In genomic region chr22:44166877-44167276, GRCh38 we compare ENCODE assay signal across 33 cellular contexts. TPM values are rescaled to one million over a fixed set of nuclear protein-coding genes. Genes with fewer than 3 reads are reported as not detected.
"Had no signal": no experiment of that assay in that cellular context is flagged by ENCODE, and none has a peak within 500 bp of the region (broad histone marks: within the 10 kb centered on the region; RNA-seq: fewer than 3 reads in every experiment).

No MANE protein-coding gene starts in this region.

- H3K4me2 ChIP-seq: neural progenitor cell, smooth muscle cell had no signal

- H3K36me3 ChIP-seq: neural progenitor cell, prostate gland, thyroid gland, vagina had no signal

- H3K4me1 ChIP-seq: esophagus muscularis mucosa, foreskin keratinocyte, gastroesophageal sphincter, prostate gland, right atrium auricular region, vagina had no signal

- ATAC-seq: foreskin keratinocyte; gastroesophageal sphincter; left lobe of liver; naive thymus-derived CD4-positive, alpha-beta T cell; sciatic nerve; stimulated activated effector memory CD8-positive, alpha-beta T cell treated with anti-CD3 and anti-CD28 coated beads, Interleukin-12 subunit alpha, Interleukin-12 subunit beta, amount 100 ng/mL, for 72 hours had no signal

- H3K9ac ChIP-seq: neural progenitor cell had no signal

- H3K27ac ChIP-seq: esophagus muscularis mucosa, foreskin keratinocyte, gastroesophageal sphincter, neural progenitor cell, prostate gland, right atrium auricular region, stomach, thyroid gland, vagina had no signal

- H3K27me3 ChIP-seq: esophagus muscularis mucosa, gastroesophageal sphincter, neural progenitor cell, right atrium auricular region, stomach, thyroid gland, vagina had no signal

- H2AFZ ChIP-seq: neural progenitor cell had no signal

- H3K9me3 ChIP-seq: esophagus muscularis mucosa, gastroesophageal sphincter, prostate gland, right atrium auricular region, stomach, thyroid gland, vagina had no signal

- DNase-seq: cortex of kidney; effector CD4-positive, alpha-beta T cell; foreskin keratinocyte; glutamatergic neuron; hypothalamus; immature natural killer cell; islet precursor cell; mesenchymal stem cell; midbrain; naive thymus-derived CD4-positive, alpha-beta T cell; nucleus accumbens; stimulated activated CD4-positive, alpha-beta T cell treated with anti-CD3 and anti-CD28 coated beads, Interleukin-12 subunit alpha, Interleukin-12 subunit beta, amount 100 ng/mL, for 4 hours; stimulated activated CD4-positive, alpha-beta T cell treated with anti-CD3 and anti-CD28 coated beads, Interleukin-1b, Interleukin-23, amount 100 ng/mL, for 48 hours; stimulated activated CD4-positive, alpha-beta T cell treated with anti-CD3 and anti-CD28 coated beads, Interleukin-4, amount 100 ng/mL, for 1 hour; stimulated activated naive CD4-positive, alpha-beta T cell treated with Interleukin-2 at 50 U/mL for 16 hours; stomach; thyroid gland; trophoblast cell had no signal

- H3K4me3 ChIP-seq: esophagus muscularis mucosa, gastroesophageal sphincter, neural progenitor cell, prostate gland, right atrium auricular region, smooth muscle cell, stomach, thyroid gland, vagina had no signal

RNA-seq across cellular contexts. Expression of gene PARVG, which starts 13.8 kb away (rescaled TPM):
- total RNA-seq: epithelial cell of proximal tubule, fibroblast of lung, foreskin keratinocyte, lung microvascular endothelial cell, osteocyte had no signal
- polyA plus RNA-seq: endothelial cell of umbilical vein, fibroblast of lung, foreskin keratinocyte, smooth muscle cell had no signal
